11 cellular contexts compared by ENCODE assay signal in the genomic region with DNA sequence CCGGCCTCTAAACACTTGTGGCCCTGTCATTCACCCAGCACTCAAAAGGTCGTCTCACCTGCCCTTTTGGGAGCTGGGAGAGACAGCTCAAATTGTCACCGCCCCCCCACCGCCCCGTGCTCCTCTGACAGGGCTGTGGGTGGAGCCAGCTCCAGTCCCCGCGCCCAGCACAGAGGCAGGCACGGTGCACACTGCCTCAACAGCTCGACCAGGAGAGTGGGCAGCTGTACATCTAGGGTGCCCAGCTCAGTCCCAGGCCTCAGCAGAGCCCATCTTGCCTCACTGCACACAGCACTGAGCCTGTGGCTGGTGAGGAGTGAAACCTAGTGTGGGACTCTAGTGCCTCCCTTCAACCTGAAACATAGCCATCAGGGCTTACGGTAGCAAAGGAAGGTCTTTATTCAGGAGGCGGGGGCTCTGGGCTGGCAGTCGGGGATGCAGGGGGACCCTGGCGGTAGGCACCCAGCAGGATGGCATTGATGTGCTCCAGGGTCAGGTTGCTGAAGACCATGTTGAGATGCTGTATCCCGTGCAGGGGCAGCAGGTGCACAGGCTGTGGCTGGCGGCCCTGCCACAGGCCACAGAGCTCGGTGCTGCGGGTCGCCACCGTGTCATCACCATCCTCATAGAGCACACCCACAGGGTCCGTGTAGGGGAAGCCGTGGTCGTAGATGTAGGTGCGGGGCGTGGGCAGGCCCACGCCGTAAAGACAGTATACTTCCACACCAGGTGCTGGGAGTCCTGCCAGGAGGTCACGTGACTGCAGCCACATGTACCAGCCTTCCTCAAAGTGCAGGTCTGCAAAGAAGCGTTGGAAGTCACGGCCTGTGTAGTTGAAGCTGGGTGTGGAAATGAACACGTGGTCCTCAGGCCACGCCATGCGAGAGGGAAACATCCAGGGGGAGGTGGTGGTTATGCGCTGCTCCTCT. TPM values are rescaled to one million over a fixed set of nuclear protein-coding genes. Genes with fewer than 3 reads are reported as not detected.
DNase-seq lines count a peak whose midpoint lies in the region; ATAC-seq and TF ChIP-seq lines count a peak whose summit lies in the region.
"Had no signal": no experiment of that assay in that cellular context is flagged by ENCODE, and none has a peak within 500 bp of the region (broad histone marks: within the 10 kb centered on the region; RNA-seq: fewer than 3 reads in every experiment).

No MANE protein-coding gene starts in this region.

- H3K27me3 ChIP-seq in SK-N-SH (ENCODE audit: insufficient read depth) (no peaks in the 10 kb centered on the region), stomach smooth muscle (ENCODE audit: control insufficient read depth in 1 of 2, insufficient read depth in 2 of 2, low read length in 2 of 2) (no peaks in the 10 kb centered on the region)

- H2AFZ ChIP-seq in SK-N-SH (ENCODE audit: low read depth): no peak overlapping the region

- no peak for TF ChIP-seq RAD21 in SK-N-SH (IDR thresholded peaks at IDR 0.05; ENCODE audit: low read length)

- no peaks in the 10 kb centered on the region for H3K9me3 ChIP-seq in SK-N-SH
- H3K9me3 ChIP-seq in stomach smooth muscle (ENCODE audit: control insufficient read depth in 2 of 2, low read length in 2 of 2): no peaks in the 10 kb centered on the region

- no peak for TF ChIP-seq EP300 in SK-N-SH (IDR thresholded peaks at IDR 0.05; ENCODE audit: borderline replicate concordance in 1 of 2, low read depth in 1 of 2, low read length in 1 of 2)

- H3F3A ChIP-seq in SK-N-SH (replicated peaks; ENCODE audit: insufficient read depth): peaks cover 27% of the 10 kb centered on the region

- H3K9ac ChIP-seq in SK-N-SH (no peak overlapping the region), stomach smooth muscle (ENCODE audit: low read length in 2 of 2) (no peak overlapping the region)

- no peak for ATAC-seq in SK-N-SH treated with all-trans-retinoic acid at 6 μM for 48 hours
- no peak for ATAC-seq in HG03469 (IDR thresholded peaks at IDR 0.05; ENCODE audit: unreplicated experiment)

- CTCF ChIA-PET in SK-N-SH (lab: Yijun Ruan, JAX): interaction anchor here (0.9 to 28.1 kb wide), 6 partner anchors 8 to 289 kb away, joined by 3 to 564 read pairs (median 25); partner anchors contain the start of genes CTRL, EDC4, NRN1L and PSKH1

- H3K4me3 ChIP-seq in SK-N-SH (ENCODE audit: low read depth in 2 of 2, low read length in 1 of 2) (no peak overlapping the region), stomach smooth muscle (ENCODE audit: low read length in 2 of 2) (no peak overlapping the region)

- peaks cover 13% of the 10 kb centered on the region; the same call in 1 of the 2 replicates for H4K20me1 ChIP-seq in SK-N-SH (ENCODE audit: insufficient read depth)

- no peak for DNase-seq in SK-N-SH
- peak; percentile 49 for DNase-seq in activated T-cell treated with anti-CD3 and anti-CD28 coated beads for 48 hours (ENCODE audit: low read depth)
- peak; percentile 61 for DNase-seq in mucosa of gallbladder (ENCODE audit: low spot score)
- no peak for DNase-seq in AG20443 (ENCODE audit: low spot score)
- no peak for DNase-seq in NCI-H2171 (lab: John Stamatoyannopoulos, UW)
- DNase-seq: ACHN had no signal

- no peak overlapping the region for H3K4me2 ChIP-seq in SK-N-SH

- H3K9me2 ChIP-seq in SK-N-SH: no peaks in the 10 kb centered on the region

- POLR2A ChIA-PET in SK-N-SH (lab: Yijun Ruan, JAX): interaction anchor here (0.6 to 1.4 kb wide), 4 partner anchors 10 to 27 kb away, joined by 3 to 6 read pairs (median 4); no protein-coding TSS in a partner anchor

- H3K27ac ChIP-seq in SK-N-SH (ENCODE audit: low read depth in 2 of 2, low read length in 1 of 2) (no peak overlapping the region; a peak in 1 of 4 replicates), stomach smooth muscle (ENCODE audit: low read length) (peak overlapping the region; percentile 18)
- H3K27ac ChIP-seq: VCaP had no signal

- H3K36me3 ChIP-seq in SK-N-SH (replicated peaks in 1 of 2; ENCODE audit: control insufficient read depth in 1 of 2, insufficient read depth in 2 of 2, low read length in 1 of 2) (peaks cover 12 to 26% of the 10 kb centered on the region in 2 experiments), stomach smooth muscle (ENCODE audit: control insufficient read depth in 2 of 2, insufficient read depth in 2 of 2, low read length in 2 of 2) (peaks cover 22 to 24% of the 10 kb centered on the region in 2 donors)

- 93% methylated on average over 24 of the region's 33 CpGs for WGBS in SK-N-SH (ENCODE audit: low lambda C conversion rate)

- H3K79me2 ChIP-seq in SK-N-SH (ENCODE audit: insufficient read depth): peaks cover 28% of the 10 kb centered on the region

- TF ChIP-seq CTCF in SK-N-SH (IDR thresholded peaks at IDR 0.05): no peak

- H3K4me1 ChIP-seq in SK-N-SH (ENCODE audit: control insufficient read depth in 1 of 2, insufficient read depth in 2 of 2, low read depth in 1 of 2, low read length in 1 of 2) (peaks cover 5 to 34% of the 10 kb centered on the region in 2 experiments; a peak in 2 of 4 replicates), stomach smooth muscle (ENCODE audit: control insufficient read depth, insufficient read depth, low read length) (peaks cover 49% of the 10 kb centered on the region)

TF ChIP-seq in SK-N-SH, 30 proteins besides CTCF, POLR2A, EP300 and RAD21:
- TF ChIP-seq USF1 (IDR thresholded peaks at IDR 0.05; ENCODE audit: borderline replicate concordance, low read depth) (peak; percentile 55; the same call in 1 of the 2 replicates), CHD2 (IDR thresholded peaks at IDR 0.05; ENCODE audit: low read length, partially characterized antibody) (no peak), POLR2AphosphoS5 (IDR thresholded peaks at IDR 0.05; ENCODE audit: low read depth, low read length) (0 out of 2 replicates have a peak, but pooled peaks have one; percentile 4)

TF ChIP-seq in SK-N-SH treated with all-trans-retinoic acid at 6 μM for 48 hours, 23 proteins besides CTCF, POLR2A, EP300 and RAD21:
- no peak for TF ChIP-seq TSHZ2 (CRISPR knock-in tag; IDR thresholded peaks at IDR 0.05)
- TF ChIP-seq ARNTL (CRISPR knock-in tag; IDR thresholded peaks at IDR 0.05; ENCODE audit: borderline replicate concordance, low read depth): no peak
- TF ChIP-seq, protein P1, sequence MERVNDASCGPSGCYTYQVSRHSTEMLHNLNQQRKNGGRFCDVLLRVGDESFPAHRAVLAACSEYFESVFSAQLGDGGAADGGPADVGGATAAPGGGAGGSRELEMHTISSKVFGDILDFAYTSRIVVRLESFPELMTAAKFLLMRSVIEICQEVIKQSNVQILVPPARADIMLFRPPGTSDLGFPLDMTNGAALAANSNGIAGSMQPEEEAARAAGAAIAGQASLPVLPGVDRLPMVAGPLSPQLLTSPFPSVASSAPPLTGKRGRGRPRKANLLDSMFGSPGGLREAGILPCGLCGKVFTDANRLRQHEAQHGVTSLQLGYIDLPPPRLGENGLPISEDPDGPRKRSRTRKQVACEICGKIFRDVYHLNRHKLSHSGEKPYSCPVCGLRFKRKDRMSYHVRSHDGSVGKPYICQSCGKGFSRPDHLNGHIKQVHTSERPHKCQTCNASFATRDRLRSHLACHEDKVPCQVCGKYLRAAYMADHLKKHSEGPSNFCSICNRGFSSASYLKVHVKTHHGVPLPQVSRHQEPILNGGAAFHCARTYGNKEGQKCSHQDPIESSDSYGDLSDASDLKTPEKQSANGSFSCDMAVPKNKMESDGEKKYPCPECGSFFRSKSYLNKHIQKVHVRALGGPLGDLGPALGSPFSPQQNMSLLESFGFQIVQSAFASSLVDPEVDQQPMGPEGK (CRISPR knock-in tag; IDR thresholded peaks at IDR 0.05; ENCODE audit: borderline replicate concordance): no peak
- TF ChIP-seq PPARA (CRISPR knock-in tag; IDR thresholded peaks at IDR 0.05; ENCODE audit: borderline replicate concordance): no peak
- TF ChIP-seq ZFP3 (CRISPR knock-in tag; IDR thresholded peaks at IDR 0.05): no peak
- TF ChIP-seq ZFP30 (CRISPR knock-in tag; IDR thresholded peaks at IDR 0.05): no peak

RNA-seq across cellular contexts. Expression of gene PSMB10, which starts 3.1 kb away (rescaled TPM):
- polyA plus RNA-seq in SK-N-SH (2012; rRNA removed): 52.7 and 57.8 TPM in 2 replicates
- polyA plus RNA-seq in SK-N-SH (2012; cell fraction: cytosol; rRNA removed): 28.1 and 38.0 TPM in 2 replicates
- polyA plus RNA-seq in SK-N-SH (2012; cell fraction: nucleus; rRNA removed): 24.1 and 38.0 TPM in 2 replicates
- total RNA-seq in mucosa of gallbladder: 68.8 TPM

RNA-seq across cellular contexts. Expression of gene LCAT, which starts 4.1 kb away (rescaled TPM):
- 11.1 and 14.4 TPM in 2 replicates for polyA plus RNA-seq in SK-N-SH (2012; rRNA removed)
- 1.7 and 3.1 TPM in 2 replicates for polyA plus RNA-seq in SK-N-SH (2012; cell fraction: cytosol; rRNA removed)
- 94.0 and 97.7 TPM in 2 replicates for polyA plus RNA-seq in SK-N-SH (2012; cell fraction: nucleus; rRNA removed)
- total RNA-seq in mucosa of gallbladder: 30.3 TPM

RNA-seq across cellular contexts. Expression of gene CTRL, which starts 8.1 kb away (rescaled TPM):
- 1.3 and 1.9 TPM in 2 replicates for polyA plus RNA-seq in SK-N-SH (2012; rRNA removed)
- polyA plus RNA-seq in SK-N-SH (2012; cell fraction: cytosol; rRNA removed): 0.40 and 0.64 TPM in 2 replicates
- 7.1 and 10.0 TPM in 2 replicates for polyA plus RNA-seq in SK-N-SH (2012; cell fraction: nucleus; rRNA removed)
- total RNA-seq in mucosa of gallbladder: 1.1 TPM

RNA-seq across cellular contexts. Expression of gene SLC12A4, which starts 28.7 kb away (rescaled TPM):
- 54.3 and 75.8 TPM in 2 replicates for polyA plus RNA-seq in SK-N-SH (2012; rRNA removed)
- polyA plus RNA-seq in SK-N-SH (2012; cell fraction: cytosol; rRNA removed): 15.0 and 24.0 TPM in 2 replicates
- 234 and 253 TPM in 2 replicates for polyA plus RNA-seq in SK-N-SH (2012; cell fraction: nucleus; rRNA removed)
- 76.6 TPM for total RNA-seq in mucosa of gallbladder

RNA-seq across cellular contexts. Expression of gene DPEP3, which starts 40.5 kb away (rescaled TPM):
- polyA plus RNA-seq in SK-N-SH (2012; rRNA removed): not detected in 2 replicates
- polyA plus RNA-seq in SK-N-SH (2012; cell fraction: cytosol; rRNA removed): not detected in 2 replicates
- polyA plus RNA-seq in SK-N-SH (2012; cell fraction: nucleus; rRNA removed): not detected in 2 replicates
- total RNA-seq in mucosa of gallbladder: not detected
- total RNA-seq: NCI-H460 had no signal

Comparison
In these comparisons a context has a peak if more than half of its experiments do, and no peak if none do; other contexts are left out.
1. DNase-seq: peak in activated T-cell treated with anti-CD3 and anti-CD28 coated beads for 48 hours (single experiment) and mucosa of gallbladder (single experiment); none in SK-N-SH (single experiment), AG20443 (single experiment) and NCI-H2171 (single experiment).